8 cellular contexts compared by ENCODE assay signal in genomic region chr5:177429248-177430045, GRCh38. TPM values are rescaled to one million over a fixed set of nuclear protein-coding genes. Genes with fewer than 3 reads are reported as not detected.
DNase-seq lines count a peak whose midpoint lies in the region; ATAC-seq lines count a peak whose summit lies in the region.

No MANE protein-coding gene starts in this region.

- H3K36me3 Mint-ChIP-seq in activated CD8-positive, alpha-beta memory T cell treated with anti-CD3 and anti-CD28 coated beads, Interleukin-2, amount 10 ng/mL, durations not matched to agents 7 days and 5 days: peaks cover 41% of the 10 kb centered on the region

- no peak for ATAC-seq in activated CD8-positive, alpha-beta memory T cell treated with anti-CD3 and anti-CD28 coated beads, Interleukin-2, amount 10 ng/mL, durations not matched to agents 7 days and 5 days
- ATAC-seq in left ventricle myocardium superior (no peak), HG03280 (IDR thresholded peaks at IDR 0.05; ENCODE audit: unreplicated experiment) (no peak), HG02610 (IDR thresholded peaks at IDR 0.05; ENCODE audit: unreplicated experiment) (no peak)

- no peak overlapping the region for H3K27ac ChIP-seq in GM23248

- intact Hi-C loops in left ventricle myocardium superior (cut with micrococcal nuclease): no loop called here

- peaks cover 10% of the 10 kb centered on the region for H3K4me1 ChIP-seq in GM23248 (ENCODE audit: insufficient read depth)

- peak overlapping the region; percentile 89 for H3K4me3 Mint-ChIP-seq in activated CD8-positive, alpha-beta memory T cell treated with anti-CD3 and anti-CD28 coated beads, Interleukin-2, amount 10 ng/mL, durations not matched to agents 7 days and 5 days

- no peak overlapping the region for H3K4me2 ChIP-seq in GM23248 (ENCODE audit: unreplicated experiment)

- peak overlapping the region; percentile 94 for H3K27ac Mint-ChIP-seq in activated CD8-positive, alpha-beta memory T cell treated with anti-CD3 and anti-CD28 coated beads, Interleukin-2, amount 10 ng/mL, durations not matched to agents 7 days and 5 days

- no peaks in the 10 kb centered on the region for H3K27me3 ChIP-seq in GM23248 (replicated peaks; ENCODE audit: insufficient read depth)

- no peaks in the 10 kb centered on the region for H3K27me3 Mint-ChIP-seq in activated CD8-positive, alpha-beta memory T cell treated with anti-CD3 and anti-CD28 coated beads, Interleukin-2, amount 10 ng/mL, durations not matched to agents 7 days and 5 days

- H3K4me3 ChIP-seq in GM23248: no peak overlapping the region

- H3K36me3 ChIP-seq in GM23248 (ENCODE audit: low read depth): no peaks in the 10 kb centered on the region

- CTCF ChIA-PET in activated CD8-positive, alpha-beta memory T cell treated with anti-CD3 and anti-CD28 coated beads, Interleukin-2, amount 10 ng/mL, durations not matched to agents 7 days and 5 days (lab: Charles Lee): interaction anchor here (0.7 to 16.5 kb wide), 10 partner anchors 8 to 120 kb away, joined by 3 to 269 read pairs (median 8); partner anchors contain the start of genes F12, PFN3 and PRR7

- H3K9me2 ChIP-seq in GM23248 (ENCODE audit: insufficient read depth): no peaks in the 10 kb centered on the region

- no peaks in the 10 kb centered on the region for H3F3A ChIP-seq in GM23248 (ENCODE audit: insufficient read depth)

- no peaks in the 10 kb centered on the region for H4K20me1 ChIP-seq in GM23248 (ENCODE audit: insufficient read depth)

- no peak overlapping the region for H2AFZ ChIP-seq in GM23248

- DNase-seq in MV-4-11 (lab: John Stamatoyannopoulos, UW) (peak; percentile 97), left ventricle myocardium superior (peak; percentile 61), NCI-H187 (lab: John Stamatoyannopoulos, UW) (no peak), GM23248 (no peak)
- DNase-seq in activated CD8-positive, alpha-beta memory T cell treated with anti-CD3 and anti-CD28 coated beads, Interleukin-2, amount 10 ng/mL, durations not matched to agents 7 days and 5 days: peak; percentile 90
- peak; percentile 72 to 91 (median 73) for DNase-seq in stimulated activated CD4-positive, alpha-beta T cell treated with anti-CD3 and anti-CD28 coated beads, TNF-alpha, amount 100 ng/mL, for 24 hours (ENCODE audit: low read depth in 3 of 3)

- H3K9ac ChIP-seq in GM23248: no peak overlapping the region

- H3K4me1 Mint-ChIP-seq in activated CD8-positive, alpha-beta memory T cell treated with anti-CD3 and anti-CD28 coated beads, Interleukin-2, amount 10 ng/mL, durations not matched to agents 7 days and 5 days: peaks cover 76% of the 10 kb centered on the region

- H3K9me3 ChIP-seq in GM23248 (ENCODE audit: low read depth): no peaks in the 10 kb centered on the region

- peaks cover 28% of the 10 kb centered on the region for H3K79me2 ChIP-seq in GM23248 (ENCODE audit: insufficient read depth)

- in situ Hi-C loops in GM23248 (cut with MboI): no loop called here

- 96 to 99% methylated on average over 6 of the region's 6 CpGs for WGBS in GM23248 (ENCODE audit: low coverage in 1 of 2, low lambda C conversion rate in 2 of 2, missing lambda C conversion rate in 2 of 2), 2 experiments

- no peaks in the 10 kb centered on the region for H3K9me3 Mint-ChIP-seq in activated CD8-positive, alpha-beta memory T cell treated with anti-CD3 and anti-CD28 coated beads, Interleukin-2, amount 10 ng/mL, durations not matched to agents 7 days and 5 days (ENCODE audit: low read depth)

RNA-seq across cellular contexts. Expression of gene GRK6, which starts 3.0 kb away (rescaled TPM):
- 100 to 1,000 TPM; 112 to 159 TPM for total RNA-seq in activated CD8-positive, alpha-beta memory T cell treated with anti-CD3 and anti-CD28 coated beads, Interleukin-2, amount 10 ng/mL, durations not matched to agents 7 days and 5 days
- 17.6 TPM for total RNA-seq in left ventricle myocardium superior
- total RNA-seq in GM23248 (2014; rRNA removed; shearing (Covaris generic)): 17.3 and 30.4 TPM in 2 replicates
- polyA plus RNA-seq in GM23248 (2016; fragmentation: Nextera tagmentation; extraction: Ambion mirVana): 7.7 and 13.5 TPM in 2 replicates

RNA-seq across cellular contexts. Expression of gene PRR7, which starts 17.2 kb away (rescaled TPM):
- total RNA-seq in activated CD8-positive, alpha-beta memory T cell treated with anti-CD3 and anti-CD28 coated beads, Interleukin-2, amount 10 ng/mL, durations not matched to agents 7 days and 5 days: 1 to 10 TPM; 3.1 to 5.3 TPM
- 0.40 TPM for total RNA-seq in left ventricle myocardium superior
- total RNA-seq in GM23248 (2014; rRNA removed; shearing (Covaris generic)): 23.9 and 24.8 TPM in 2 replicates
- polyA plus RNA-seq in GM23248 (2016; fragmentation: Nextera tagmentation; extraction: Ambion mirVana): 10.5 and 11.1 TPM in 2 replicates

RNA-seq across cellular contexts. Expression of gene F12, which starts 20.1 kb away (rescaled TPM):
- total RNA-seq in activated CD8-positive, alpha-beta memory T cell treated with anti-CD3 and anti-CD28 coated beads, Interleukin-2, amount 10 ng/mL, durations not matched to agents 7 days and 5 days: 1 to 10 TPM; 1.3 to 2.2 TPM
- total RNA-seq in left ventricle myocardium superior: not detected
- 0.43 and 1.3 TPM in 2 replicates for total RNA-seq in GM23248 (2014; rRNA removed; shearing (Covaris generic))
- polyA plus RNA-seq in GM23248 (2016; fragmentation: Nextera tagmentation; extraction: Ambion mirVana): 1.2 and 1.8 TPM in 2 replicates

RNA-seq across cellular contexts. Expression of gene PFN3, which starts 29.0 kb away (rescaled TPM):
- not detected for total RNA-seq in activated CD8-positive, alpha-beta memory T cell treated with anti-CD3 and anti-CD28 coated beads, Interleukin-2, amount 10 ng/mL, durations not matched to agents 7 days and 5 days
- total RNA-seq in left ventricle myocardium superior: not detected
- total RNA-seq in GM23248 (2014; rRNA removed; shearing (Covaris generic)): not detected in 2 replicates
- polyA plus RNA-seq in GM23248 (2016; fragmentation: Nextera tagmentation; extraction: Ambion mirVana): not detected in 2 replicates

RNA-seq across cellular contexts. Expression of gene DBN1, which starts 44.0 kb away (rescaled TPM):
- 100 to 1,000 TPM in 1 of 2 experiments, 10 to 100 TPM in 1; 81.5 to 128 TPM for total RNA-seq in activated CD8-positive, alpha-beta memory T cell treated with anti-CD3 and anti-CD28 coated beads, Interleukin-2, amount 10 ng/mL, durations not matched to agents 7 days and 5 days
- 22.4 TPM for total RNA-seq in left ventricle myocardium superior
- 224 and 257 TPM in 2 replicates for total RNA-seq in GM23248 (2014; rRNA removed; shearing (Covaris generic))
- polyA plus RNA-seq in GM23248 (2016; fragmentation: Nextera tagmentation; extraction: Ambion mirVana): 160 and 163 TPM in 2 replicates

Comparison
In these comparisons a context has a peak if more than half of its experiments do, and no peak if none do; other contexts are left out.
1. DNase-seq: peak in MV-4-11 (single experiment), activated CD8-positive, alpha-beta memory T cell treated with anti-CD3 and anti-CD28 coated beads, Interleukin-2, amount 10 ng/mL, durations not matched to agents 7 days and 5 days (single experiment), left ventricle myocardium superior (single experiment) and stimulated activated CD4-positive, alpha-beta T cell treated with anti-CD3 and anti-CD28 coated beads, TNF-alpha, amount 100 ng/mL, for 24 hours (3 of 3); none in NCI-H187 (0 of 2) and GM23248 (single experiment).